In the genomic region with DNA sequence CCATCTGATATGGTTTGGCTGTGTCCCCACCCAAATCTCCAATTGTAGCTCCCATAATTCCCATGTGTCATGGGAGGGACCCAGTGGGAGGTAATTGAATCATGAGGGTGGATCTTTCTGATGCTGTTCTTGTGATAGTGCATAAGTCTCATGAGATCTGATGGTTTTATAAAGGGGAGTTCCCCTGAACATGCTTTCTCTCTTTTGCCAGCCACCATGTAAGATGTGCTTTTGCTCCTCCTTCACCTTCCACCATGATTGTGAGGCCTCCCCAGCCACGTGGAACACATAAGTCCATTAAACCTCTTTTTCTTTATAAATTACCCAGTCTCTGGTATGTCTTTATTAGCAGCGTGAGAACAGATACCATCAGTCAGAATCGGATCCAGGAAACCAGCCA, we compare ENCODE assay signal across 13 cellular contexts. TPM values are rescaled to one million over a fixed set of nuclear protein-coding genes. Genes with fewer than 3 reads are reported as not detected.
"Had no signal": no experiment of that assay in that cellular context is flagged by ENCODE, and none has a peak within 500 bp of the region (broad histone marks: within the 10 kb centered on the region; RNA-seq: fewer than 3 reads in every experiment).

No MANE protein-coding gene starts in this region.

RNA-seq across cellular contexts. Expression of a gene that starts 2.5 kb away (rescaled TPM):
- total RNA-seq: activated B cell treated with CpG ODN at 0.5 μM for 24 hours; activated CD4-positive, alpha-beta memory T cell treated with anti-CD3 and anti-CD28 coated beads for 36 hours; activated CD4-positive, alpha-beta memory T cell treated with anti-CD3 and anti-CD28 coated beads, Interleukin-2, amount 10 ng/mL, durations not matched to agents 7 days and 5 days; activated CD4-positive, alpha-beta T cell treated with anti-CD3 and anti-CD28 coated beads for 36 hours; activated CD4-positive, alpha-beta T cell treated with anti-CD3 and anti-CD28 coated beads, Interleukin-2, amount 10 ng/mL, durations not matched to agents 24 days and 14 days; activated CD4-positive, alpha-beta T cell treated with anti-CD3 and anti-CD28 coated beads, Interleukin-2, amount 10 ng/mL, durations not matched to agents 7 days and 5 days; activated CD8-positive, alpha-beta memory T cell treated with anti-CD3 and anti-CD28 coated beads for 36 hours; activated CD8-positive, alpha-beta memory T cell treated with anti-CD3 and anti-CD28 coated beads, Interleukin-2, amount 10 ng/mL, durations not matched to agents 7 days and 5 days; activated CD8-positive, alpha-beta T cell treated with anti-CD3 and anti-CD28 coated beads for 36 hours; activated CD8-positive, alpha-beta T cell treated with anti-CD3 and anti-CD28 coated beads, Interleukin-2, amount 10 ng/mL, durations not matched to agents 7 days and 5 days; T-helper 17 cell; T-helper 2 cell treated with Interferon-gamma antibody and Interleukin-4, amounts not matched to agents 100 ng/mL and 5 ng/mL, for 36 hours had no signal

RNA-seq across cellular contexts. Expression of a gene that starts 30.7 kb away (rescaled TPM):
- total RNA-seq: activated B cell treated with CpG ODN at 0.5 μM for 24 hours; activated CD4-positive, alpha-beta memory T cell treated with anti-CD3 and anti-CD28 coated beads for 36 hours; activated CD4-positive, alpha-beta memory T cell treated with anti-CD3 and anti-CD28 coated beads, Interleukin-2, amount 10 ng/mL, durations not matched to agents 7 days and 5 days; activated CD4-positive, alpha-beta T cell treated with anti-CD3 and anti-CD28 coated beads for 36 hours; activated CD4-positive, alpha-beta T cell treated with anti-CD3 and anti-CD28 coated beads, Interleukin-2, amount 10 ng/mL, durations not matched to agents 24 days and 14 days; activated CD4-positive, alpha-beta T cell treated with anti-CD3 and anti-CD28 coated beads, Interleukin-2, amount 10 ng/mL, durations not matched to agents 7 days and 5 days; activated CD8-positive, alpha-beta memory T cell treated with anti-CD3 and anti-CD28 coated beads for 36 hours; activated CD8-positive, alpha-beta memory T cell treated with anti-CD3 and anti-CD28 coated beads, Interleukin-2, amount 10 ng/mL, durations not matched to agents 7 days and 5 days; activated CD8-positive, alpha-beta T cell treated with anti-CD3 and anti-CD28 coated beads for 36 hours; activated CD8-positive, alpha-beta T cell treated with anti-CD3 and anti-CD28 coated beads, Interleukin-2, amount 10 ng/mL, durations not matched to agents 7 days and 5 days; T-helper 17 cell; T-helper 2 cell treated with Interferon-gamma antibody and Interleukin-4, amounts not matched to agents 100 ng/mL and 5 ng/mL, for 36 hours; WTC11 had no signal
